In the genomic region with DNA sequence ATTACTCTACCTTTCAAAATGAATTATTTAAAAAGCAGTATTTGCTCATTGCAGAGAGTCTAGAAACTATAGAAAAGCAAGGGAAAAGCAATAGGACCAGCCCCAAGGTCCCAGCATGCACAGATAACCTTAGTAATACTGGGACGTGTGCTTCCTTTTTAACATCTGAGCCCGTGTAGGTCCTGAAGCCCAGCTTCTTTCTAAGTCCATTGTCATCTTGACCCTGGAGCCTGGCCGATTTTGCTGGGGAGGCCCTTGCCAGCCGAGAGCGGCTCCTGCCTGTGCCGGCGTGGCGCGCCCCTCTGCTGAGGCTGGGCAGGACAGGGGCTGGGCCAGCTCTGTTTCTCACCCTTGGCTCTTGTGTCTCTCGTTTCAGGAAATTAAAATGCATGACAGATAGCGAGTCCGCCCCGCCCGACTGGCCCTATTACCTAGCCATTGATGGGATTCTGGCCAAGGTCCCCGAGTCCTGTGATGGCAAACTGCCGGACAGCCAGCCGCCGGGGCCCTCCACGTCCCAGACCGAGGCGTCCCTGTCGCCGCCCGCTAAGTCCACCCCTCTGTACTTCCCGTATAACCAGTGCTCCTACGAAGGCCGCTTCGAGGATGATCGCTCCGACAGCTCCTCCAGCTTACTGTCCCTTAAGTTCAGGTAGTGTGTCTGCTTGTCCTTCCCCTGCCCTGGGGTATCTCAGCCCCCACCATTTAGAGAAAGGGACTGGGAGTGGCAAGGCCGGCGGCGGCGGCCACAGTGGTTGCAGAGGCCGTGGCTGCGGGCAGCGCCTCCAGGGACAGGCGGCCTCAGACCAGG, we compare ENCODE assay signal across 23 cellular contexts. TPM values are rescaled to one million over a fixed set of nuclear protein-coding genes. Genes with fewer than 3 reads are reported as not detected.
DNase-seq lines count a peak whose midpoint lies in the region; ATAC-seq and TF ChIP-seq lines count a peak whose summit lies in the region.
"Had no signal": no experiment of that assay in that cellular context is flagged by ENCODE, and none has a peak within 500 bp of the region (broad histone marks: within the 10 kb centered on the region; RNA-seq: fewer than 3 reads in every experiment).

No MANE protein-coding gene starts in this region.

- CTCF ChIA-PET in activated naive CD4-positive, alpha-beta T cell treated with anti-CD3 and anti-CD28 coated beads, Interleukin-2, amount 10 ng/mL, durations not matched to agents 7 days and 5 days (lab: Charles Lee): interaction anchor here (0.6 kb wide), 1 partner anchor 34 kb away, joined by 3 read pairs; no protein-coding TSS in a partner anchor
- CTCF ChIA-PET in HEK293T (lab: Yijun Ruan, JAX): no interaction called here

- no peak for TF ChIP-seq POLR2A in spleen (IDR thresholded peaks at IDR 0.05)

- H3K36me3 Mint-ChIP-seq in activated naive CD4-positive, alpha-beta T cell treated with anti-CD3 and anti-CD28 coated beads, Interleukin-2, amount 10 ng/mL, durations not matched to agents 7 days and 5 days: no peaks in the 10 kb centered on the region
- H3K36me3 Mint-ChIP-seq in endodermal cell (ENCODE audit: low read depth): no peaks in the 10 kb centered on the region

- H3K27ac ChIP-seq in endodermal cell (ENCODE audit: low read depth, low read length) (no peak overlapping the region), spleen (no peak overlapping the region), foreskin keratinocyte (no peak overlapping the region)
- H3K27ac ChIP-seq: ascending aorta, esophagus muscularis mucosa, gastroesophageal sphincter, HL-60, thoracic aorta had no signal

- H3K27me3 Mint-ChIP-seq in activated naive CD4-positive, alpha-beta T cell treated with anti-CD3 and anti-CD28 coated beads, Interleukin-2, amount 10 ng/mL, durations not matched to agents 7 days and 5 days: no peaks in the 10 kb centered on the region
- no peaks in the 10 kb centered on the region for H3K27me3 Mint-ChIP-seq in endodermal cell (ENCODE audit: insufficient read depth)
- H3K27me3 Mint-ChIP-seq: stimulated activated naive B cell treated with anti-CD40 and anti-IgM and Interleukin-4, amounts not matched to agents 10 μg/mL and 1 μg/mL and 100 μg/mL, for 72 hours had no signal

- no peaks in the 10 kb centered on the region for H3K36me3 ChIP-seq in endodermal cell (ENCODE audit: control insufficient read depth, insufficient read depth, low read length)
- peaks cover 0 to 34% (median 4%) of the 10 kb centered on the region in 6 donors for H3K36me3 ChIP-seq in spleen
- H3K36me3 ChIP-seq: MG63, thoracic aorta had no signal

- no peaks in the 10 kb centered on the region for H3K4me1 Mint-ChIP-seq in activated naive CD4-positive, alpha-beta T cell treated with anti-CD3 and anti-CD28 coated beads, Interleukin-2, amount 10 ng/mL, durations not matched to agents 7 days and 5 days
- peaks cover 4% of the 10 kb centered on the region for H3K4me1 Mint-ChIP-seq in endodermal cell

- H3K4me3 Mint-ChIP-seq in activated naive CD4-positive, alpha-beta T cell treated with anti-CD3 and anti-CD28 coated beads, Interleukin-2, amount 10 ng/mL, durations not matched to agents 7 days and 5 days: no peak overlapping the region
- no peak overlapping the region for H3K4me3 Mint-ChIP-seq in endodermal cell
- H3K4me3 Mint-ChIP-seq: stimulated activated naive B cell treated with anti-CD40 and anti-IgM and Interleukin-4, amounts not matched to agents 10 μg/mL and 1 μg/mL and 100 μg/mL, for 72 hours had no signal

- TF ChIP-seq CTCF in endodermal cell (conservative IDR thresholded peaks at IDR 0.05): no peak
- TF ChIP-seq CTCF in spleen (IDR thresholded peaks at IDR 0.05 in 8 of 11, conservative IDR thresholded peaks at IDR 0.05 in 3 of 11): no peak
- TF ChIP-seq CTCF in foreskin keratinocyte (conservative IDR thresholded peaks at IDR 0.05): no peak

- H3K4me3 ChIP-seq in endodermal cell (ENCODE audit: low read length) (no peak overlapping the region), spleen (no peak overlapping the region)
- H3K4me3 ChIP-seq: ascending aorta, esophagus muscularis mucosa, gastroesophageal sphincter, MG63, thoracic aorta had no signal

- DNase-seq in activated naive CD4-positive, alpha-beta T cell treated with anti-CD3 and anti-CD28 coated beads, Interleukin-2, amount 10 ng/mL, durations not matched to agents 7 days and 5 days: peak; percentile 5
- DNase-seq in activated naive CD4-positive, alpha-beta T cell (lab: John Stamatoyannopoulos, UW): no peak
- DNase-seq in endodermal cell (peak; percentile 43), mesenteric fat pad (ENCODE audit: low spot score) (peak; percentile 78), spleen (peak; percentile 78), foreskin keratinocyte (no peak), hippocampal formation (lab: John Stamatoyannopoulos, UW) (no peak), HEK293T (ENCODE audit: extremely low spot score) (no peak)
- DNase-seq: effector CD8-positive, alpha-beta T cell; GF-D8; MG63; NCI-H1436; NCI-H2171; NCI-H526; RPMI8226; stimulated activated naive B cell treated with anti-CD40 and anti-IgM and Interleukin-4, amounts not matched to agents 10 μg/mL and 1 μg/mL and 100 μg/mL, for 72 hours; T1000 had no signal

- POLR2A ChIA-PET in HEK293T (lab: Yijun Ruan, JAX): interaction anchor here (0.9 kb wide), 1 partner anchor 9 kb away, joined by 3 read pairs; no protein-coding TSS in a partner anchor

- H3K9me3 ChIP-seq in endodermal cell (ENCODE audit: control insufficient read depth, low read length) (no peaks in the 10 kb centered on the region), spleen (no peaks in the 10 kb centered on the region)
- H3K9me3 ChIP-seq: ascending aorta, esophagus muscularis mucosa, gastroesophageal sphincter, MG63, thoracic aorta had no signal

- H3K4me1 ChIP-seq in endodermal cell (ENCODE audit: control insufficient read depth, insufficient read depth, low read length): no peaks in the 10 kb centered on the region
- peaks cover 0 to 12% (median 0%) of the 10 kb centered on the region in 6 donors for H3K4me1 ChIP-seq in spleen
- no peaks in the 10 kb centered on the region for H3K4me1 ChIP-seq in foreskin keratinocyte
- H3K4me1 ChIP-seq: ascending aorta, esophagus muscularis mucosa had no signal

- no peak for ATAC-seq in foreskin keratinocyte
- ATAC-seq: activated CD4-positive, CD25-positive, alpha-beta regulatory T cell treated with anti-CD3 and anti-CD28 coated beads, Interleukin-2, amount 50 U/mL, for 24 hours; gastroesophageal sphincter; stimulated activated naive B cell treated with anti-CD40 and anti-IgM and Interleukin-4, amounts not matched to agents 10 μg/mL and 1 μg/mL and 100 μg/mL, for 72 hours had no signal

- 91 to 97% methylated on average over 31 to 38 of the region's 38 CpGs for WGBS in endodermal cell (ENCODE audit: insufficient coverage in 1 of 2, insufficient read length in 1 of 2), 2 experiments
- WGBS in spleen, 5 donors: 77 to 81% (median 79%) methylated on average over 38 of the region's 38 CpGs

- H3K9me3 Mint-ChIP-seq in activated naive CD4-positive, alpha-beta T cell treated with anti-CD3 and anti-CD28 coated beads, Interleukin-2, amount 10 ng/mL, durations not matched to agents 7 days and 5 days: no peaks in the 10 kb centered on the region
- H3K9me3 Mint-ChIP-seq in endodermal cell: no peaks in the 10 kb centered on the region
- H3K9me3 Mint-ChIP-seq: stimulated activated naive B cell treated with anti-CD40 and anti-IgM and Interleukin-4, amounts not matched to agents 10 μg/mL and 1 μg/mL and 100 μg/mL, for 72 hours had no signal

- H3K9ac ChIP-seq in endodermal cell (ENCODE audit: extremely low read depth, low read length, poor library complexity, severe bottlenecking): no peak overlapping the region

- intact Hi-C loops in spleen (cut with DNase I; ENCODE audit: low total_unique reads): no loop called here

- H3K27me3 ChIP-seq in endodermal cell (ENCODE audit: control insufficient read depth, insufficient read depth, low read length, poor library complexity, severe bottlenecking) (no peaks in the 10 kb centered on the region), spleen (replicated peaks in 1 of 7) (no peaks in the 10 kb centered on the region), foreskin keratinocyte (peaks cover 14% of the 10 kb centered on the region)
- H3K27me3 ChIP-seq: ascending aorta, esophagus muscularis mucosa, gastroesophageal sphincter, MG63 had no signal

- no peak overlapping the region for H3K27ac Mint-ChIP-seq in activated naive CD4-positive, alpha-beta T cell treated with anti-CD3 and anti-CD28 coated beads, Interleukin-2, amount 10 ng/mL, durations not matched to agents 7 days and 5 days
- H3K27ac Mint-ChIP-seq in endodermal cell: no peak overlapping the region
- H3K27ac Mint-ChIP-seq: stimulated activated naive B cell treated with anti-CD40 and anti-IgM and Interleukin-4, amounts not matched to agents 10 μg/mL and 1 μg/mL and 100 μg/mL, for 72 hours had no signal

TF ChIP-seq in HEK293T, 16 proteins besides CTCF, POLR2A, EP300 and RAD21 (continues in another document):
- TF ChIP-seq CTBP1 (IDR thresholded peaks at IDR 0.05; ENCODE audit: borderline replicate concordance) (no peak), FOXM1 (IDR thresholded peaks at IDR 0.05; ENCODE audit: borderline replicate concordance) (no peak), SUZ12 (IDR thresholded peaks at IDR 0.05) (no peak), HDGF (IDR thresholded peaks at IDR 0.05; ENCODE audit: borderline replicate concordance) (no peak), FOXA1 (IDR thresholded peaks at IDR 0.05) (no peak), FOXK2 (IDR thresholded peaks at IDR 0.05) (no peak), SP1 (IDR thresholded peaks at IDR 0.05) (no peak), ZNF384 (IDR thresholded peaks at IDR 0.05) (no peak), NFRKB (IDR thresholded peaks at IDR 0.05) (no peak), ELF4 (IDR thresholded peaks at IDR 0.05) (no peak), L3MBTL2 (conservative IDR thresholded peaks at IDR 0.05) (no peak), ARNT (IDR thresholded peaks at IDR 0.05) (no peak), TARDBP (IDR thresholded peaks at IDR 0.05) (no peak), BHLHE40 (IDR thresholded peaks at IDR 0.05; ENCODE audit: borderline replicate concordance) (no peak), LEF1 (IDR thresholded peaks at IDR 0.05; ENCODE audit: borderline replicate concordance) (no peak)

RNA-seq across cellular contexts. Expression of a gene that starts 4.1 kb away (rescaled TPM):
- total RNA-seq in endodermal cell (1 to 10 TPM in 1 of 2 donors, under 1 TPM in 1; 1.00 to 2.5 TPM), mesenteric fat pad (0.80 TPM), spleen (1 to 10 TPM; 1.4 to 2.8 (median 2.2) TPM), foreskin keratinocyte (0.07 TPM in 2 replicates)
- polyA plus RNA-seq in endodermal cell (2013, experiment 1 of 2): 0.32 TPM
- polyA plus RNA-seq in endodermal cell (2013, experiment 2 of 2): 0.41 TPM
- polyA plus RNA-seq in spleen (1 to 10 TPM in 1 of 3 donors, under 1 TPM in 2; 0.41 to 1.0 (median 0.90) TPM), foreskin keratinocyte (0.02 and 0.04 TPM in 2 replicates)
- total RNA-seq: ascending aorta had no signal

RNA-seq across cellular contexts. Expression of a gene that starts 39.8 kb away (rescaled TPM):
- total RNA-seq in endodermal cell: 10 to 100 TPM; 45.2 to 48.6 TPM
- polyA plus RNA-seq in endodermal cell (2013, experiment 1 of 2): 47.0 TPM
- polyA plus RNA-seq in endodermal cell (2013, experiment 2 of 2): 44.0 TPM
- total RNA-seq in mesenteric fat pad: 26.3 TPM
- total RNA-seq in spleen: 10 to 100 TPM; 12.0 to 36.2 (median 18.8) TPM
- polyA plus RNA-seq in spleen: 10 to 100 TPM in 2 of 3 donors, 1 to 10 TPM in 1; 7.5 to 26.5 (median 23.1) TPM
- 26.7 and 39.4 TPM in 2 replicates for total RNA-seq in foreskin keratinocyte
- 17.1 and 22.1 TPM in 2 replicates for polyA plus RNA-seq in foreskin keratinocyte

Comparison
In these comparisons a context has a peak if more than half of its experiments do, and no peak if none do; other contexts are left out.
1. DNase-seq: peak in activated naive CD4-positive, alpha-beta T cell treated with anti-CD3 and anti-CD28 coated beads, Interleukin-2, amount 10 ng/mL, durations not matched to agents 7 days and 5 days (single experiment), endodermal cell (single experiment), mesenteric fat pad (single experiment) and spleen (single experiment); none in activated naive CD4-positive, alpha-beta T cell (0 of 4), foreskin keratinocyte (0 of 2), hippocampal formation (0 of 2) and HEK293T (single experiment).